Comparison of ENCODE assay signal across 18 cellular contexts in genomic region chr10:78338717-78339116, GRCh38.
DNase-seq lines count a peak whose midpoint lies in the region; ATAC-seq and TF ChIP-seq lines count a peak whose summit lies in the region.
"Had no signal": no experiment of that assay in that cellular context is flagged by ENCODE, and none has a peak within 500 bp of the region (broad histone marks: within the 10 kb centered on the region; RNA-seq: fewer than 3 reads in every experiment).

No MANE protein-coding gene starts in this region.

- H3K36me3 Mint-ChIP-seq in activated CD8-positive, alpha-beta memory T cell treated with anti-CD3 and anti-CD28 coated beads, Interleukin-2, amount 10 ng/mL, durations not matched to agents 7 days and 5 days: no peaks in the 10 kb centered on the region

- no peak overlapping the region for H2BK5ac ChIP-seq in neuronal stem cell (ENCODE audit: low read length)

- no peak overlapping the region for H4K8ac ChIP-seq in neuronal stem cell (ENCODE audit: low read depth, low read length)

- no peak overlapping the region for H2BK120ac ChIP-seq in neuronal stem cell (ENCODE audit: low read depth, low read length)

- H3K4me2 ChIP-seq in neuronal stem cell (ENCODE audit: insufficient read depth, low read length, poor library complexity, severe bottlenecking): no peak overlapping the region
- H3K4me2 ChIP-seq: KMS-11 had no signal

- ATAC-seq in activated CD8-positive, alpha-beta memory T cell treated with anti-CD3 and anti-CD28 coated beads, Interleukin-2, amount 10 ng/mL, durations not matched to agents 7 days and 5 days: no peak
- no peak for ATAC-seq in foreskin keratinocyte
- no peak for ATAC-seq in HG03139 (IDR thresholded peaks at IDR 0.05; ENCODE audit: unreplicated experiment)

- H3K27me3 ChIP-seq in colonic mucosa (no peaks in the 10 kb centered on the region), neuronal stem cell (ENCODE audit: control insufficient read depth in 3 of 3, insufficient read depth in 3 of 3, low read depth in 1 of 3, low read length in 3 of 3) (no peaks in the 10 kb centered on the region), thyroid gland (no peaks in the 10 kb centered on the region), foreskin keratinocyte (peaks cover 2% of the 10 kb centered on the region)

- H2BK15ac ChIP-seq in neuronal stem cell (ENCODE audit: low read length): no peak overlapping the region

- no peak overlapping the region for H2AK5ac ChIP-seq in neuronal stem cell (ENCODE audit: low read depth, low read length)

- H3K79me1 ChIP-seq in neuronal stem cell (ENCODE audit: low read depth, low read length): no peaks in the 10 kb centered on the region

- CTCF ChIA-PET in activated CD8-positive, alpha-beta memory T cell treated with anti-CD3 and anti-CD28 coated beads, Interleukin-2, amount 10 ng/mL, durations not matched to agents 7 days and 5 days (lab: Charles Lee): no interaction called here

- H2BK12ac ChIP-seq in neuronal stem cell (ENCODE audit: low read length): no peak overlapping the region

- H3K4me1 ChIP-seq in colonic mucosa: no peaks in the 10 kb centered on the region
- peaks cover 11 to 16% of the 10 kb centered on the region in 2 donors for H3K4me1 ChIP-seq in neuronal stem cell (ENCODE audit: control insufficient read depth in 2 of 2, insufficient read depth in 1 of 2, low read depth in 1 of 2, low read length in 2 of 2)
- peaks cover 13 to 27% of the 10 kb centered on the region in 2 donors for H3K4me1 ChIP-seq in thyroid gland
- H3K4me1 ChIP-seq in foreskin keratinocyte: no peaks in the 10 kb centered on the region

- H3K4me1 Mint-ChIP-seq in activated CD8-positive, alpha-beta memory T cell treated with anti-CD3 and anti-CD28 coated beads, Interleukin-2, amount 10 ng/mL, durations not matched to agents 7 days and 5 days: no peaks in the 10 kb centered on the region

- no peak overlapping the region for H3K27ac Mint-ChIP-seq in activated CD8-positive, alpha-beta memory T cell treated with anti-CD3 and anti-CD28 coated beads, Interleukin-2, amount 10 ng/mL, durations not matched to agents 7 days and 5 days

- H3K27me3 Mint-ChIP-seq in activated CD8-positive, alpha-beta memory T cell treated with anti-CD3 and anti-CD28 coated beads, Interleukin-2, amount 10 ng/mL, durations not matched to agents 7 days and 5 days: peaks cover 3% of the 10 kb centered on the region

- H4K91ac ChIP-seq in neuronal stem cell (ENCODE audit: low read depth, low read length, poor library complexity): no peak overlapping the region

- peak overlapping the region; percentile 48 for H3K18ac ChIP-seq in neuronal stem cell (ENCODE audit: low read length)

- no peak overlapping the region for H3K4ac ChIP-seq in neuronal stem cell (ENCODE audit: low read length)

- TF ChIP-seq CTCF in colonic mucosa (IDR thresholded peaks at IDR 0.05) (no peak), thyroid gland (IDR thresholded peaks at IDR 0.05) (no peak), foreskin keratinocyte (conservative IDR thresholded peaks at IDR 0.05) (no peak)

- intact Hi-C loops in colonic mucosa (cut with DNase I): no loop called here
- intact Hi-C loops in thyroid gland (cut with DNase I): no loop called here

- WGBS in neuronal stem cell (ENCODE audit: extremely low coverage in 2 of 2, insufficient read length in 2 of 2, insufficient replicate concordance in 1 of 2), 2 donors: no CpG with 5 or more reads among the region's 4 CpGs
- WGBS in thyroid gland, 2 donors: 54 to 61% methylated on average over 4 of the region's 4 CpGs

- no peak overlapping the region for H3K14ac ChIP-seq in neuronal stem cell (ENCODE audit: low read length)

- H3K9me3 ChIP-seq in colonic mucosa (no peaks in the 10 kb centered on the region), neuronal stem cell (replicated peaks in 1 of 2; ENCODE audit: control insufficient read depth in 2 of 2, insufficient read depth in 1 of 2, low read depth in 1 of 2, low read length in 2 of 2) (no peaks in the 10 kb centered on the region), thyroid gland (no peaks in the 10 kb centered on the region)

- H2AFZ ChIP-seq in neuronal stem cell (ENCODE audit: low read length): no peak overlapping the region

- H3K27ac ChIP-seq in colonic mucosa (no peak overlapping the region), neuronal stem cell (replicated peaks; ENCODE audit: low read length) (no peak overlapping the region), thyroid gland (no peak overlapping the region), foreskin keratinocyte (no peak overlapping the region)
- H3K27ac ChIP-seq: 22Rv1, C4-2B, HL-60, KMS-11 had no signal

- TF ChIP-seq POLR2A in thyroid gland (IDR thresholded peaks at IDR 0.05): no peak

- DNase-seq in activated CD8-positive, alpha-beta memory T cell treated with anti-CD3 and anti-CD28 coated beads, Interleukin-2, amount 10 ng/mL, durations not matched to agents 7 days and 5 days: peak; percentile 23
- no peak for DNase-seq in activated CD8-positive, alpha-beta memory T cell treated with anti-CD3 and anti-CD28 coated beads for 24 hours
- peak; percentile 4 for DNase-seq in colonic mucosa
- DNase-seq in neuronal stem cell (ENCODE audit: low spot score): no peak
- peak; percentile 28 to 41 for DNase-seq in thyroid gland
- DNase-seq in foreskin keratinocyte: no peak
- DNase-seq in NCI-H526 treated with DMSO at 0.1 percent for 48 hours (lab: John Stamatoyannopoulos, UW): no peak
- DNase-seq: AML-193, DMS79, NCI-H1417, NCI-H1930, NCI-H226, NCI-H524 had no signal

- H3K23ac ChIP-seq in neuronal stem cell (ENCODE audit: low read depth, low read length, poor library complexity): no peak overlapping the region

- no peak overlapping the region for H3K9ac ChIP-seq in colonic mucosa (ENCODE audit: low read depth in 2 of 2, low read length in 2 of 2)
- H3K9ac ChIP-seq in neuronal stem cell (ENCODE audit: low read depth, low read length, poor library complexity): no peak overlapping the region
- H3K9ac ChIP-seq: KMS-11 had no signal

- H3K36me3 ChIP-seq in colonic mucosa (no peaks in the 10 kb centered on the region), neuronal stem cell (replicated peaks in 1 of 2; ENCODE audit: control insufficient read depth in 2 of 2, insufficient read depth in 2 of 2, low read length in 2 of 2) (no peaks in the 10 kb centered on the region), thyroid gland (no peaks in the 10 kb centered on the region)

- no peaks in the 10 kb centered on the region for H3K9me3 Mint-ChIP-seq in activated CD8-positive, alpha-beta memory T cell treated with anti-CD3 and anti-CD28 coated beads, Interleukin-2, amount 10 ng/mL, durations not matched to agents 7 days and 5 days (ENCODE audit: low read depth)

- no peak overlapping the region for H3K4me3 Mint-ChIP-seq in activated CD8-positive, alpha-beta memory T cell treated with anti-CD3 and anti-CD28 coated beads, Interleukin-2, amount 10 ng/mL, durations not matched to agents 7 days and 5 days

- H3K4me3 ChIP-seq in colonic mucosa (no peak overlapping the region), neuronal stem cell (ENCODE audit: low read length in 2 of 2) (no peak overlapping the region), thyroid gland (replicated peaks in 1 of 3) (no peak overlapping the region)

Comparison
In these comparisons a context has a peak if more than half of its experiments do, and no peak if none do; other contexts are left out.
1. DNase-seq: peak in activated CD8-positive, alpha-beta memory T cell treated with anti-CD3 and anti-CD28 coated beads, Interleukin-2, amount 10 ng/mL, durations not matched to agents 7 days and 5 days (single experiment), colonic mucosa (single experiment) and thyroid gland (2 of 2); none in activated CD8-positive, alpha-beta memory T cell treated with anti-CD3 and anti-CD28 coated beads for 24 hours (single experiment), neuronal stem cell (single experiment), foreskin keratinocyte (0 of 2) and NCI-H526 treated with DMSO at 0.1 percent for 48 hours (single experiment).